In the genomic region with DNA sequence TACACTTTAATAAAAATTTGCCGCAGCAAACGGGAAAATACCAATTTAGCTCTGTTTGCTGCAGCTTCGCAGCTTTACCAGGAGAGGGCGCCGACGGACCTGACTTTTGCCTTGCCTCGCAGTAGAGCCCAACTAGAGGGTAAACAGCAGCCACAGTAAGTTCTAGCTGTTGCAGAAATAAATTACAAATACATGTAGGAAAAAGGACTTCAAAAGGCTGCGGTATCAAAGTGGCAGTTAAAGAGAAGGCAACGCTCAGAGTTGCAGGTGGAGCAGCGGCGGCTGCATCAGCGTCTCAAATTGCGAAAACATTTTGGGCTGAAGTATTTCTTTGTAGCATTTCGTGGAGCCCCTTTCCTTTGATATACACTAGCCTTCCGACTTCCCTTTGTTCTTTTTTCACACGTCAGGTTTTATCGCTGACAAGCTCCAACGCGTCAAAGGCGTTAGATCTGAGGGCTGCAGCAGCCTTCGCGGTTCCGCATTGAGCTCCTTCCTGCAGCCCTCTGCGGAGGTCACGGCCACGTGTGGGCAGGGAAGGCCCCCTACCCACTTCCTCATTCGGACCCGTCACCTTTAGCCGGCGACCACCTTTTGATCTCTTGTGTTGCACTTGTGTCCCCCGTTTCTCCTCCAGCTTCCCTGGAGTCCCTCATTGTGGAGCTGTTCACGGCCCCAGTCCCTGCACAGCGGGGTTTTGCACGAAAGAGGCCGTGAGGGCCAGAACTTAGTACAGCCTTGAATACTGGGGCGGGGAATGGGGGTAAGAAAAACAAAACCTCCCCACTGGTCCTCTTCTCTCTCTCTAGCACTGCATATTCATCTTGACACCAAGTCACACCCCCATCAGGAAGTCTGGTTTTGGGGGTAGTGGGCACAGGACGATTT, we compare ENCODE assay signal across 8 cellular contexts.
DNase-seq lines count a peak whose midpoint lies in the region; ATAC-seq and TF ChIP-seq lines count a peak whose summit lies in the region.

No MANE protein-coding gene starts in this region.

- H3K36me3 ChIP-seq in ES-I3 (ENCODE audit: insufficient read depth, low read length) (no peaks in the 10 kb centered on the region), KMS-11 (ENCODE audit: insufficient read depth) (no peaks in the 10 kb centered on the region), heart right ventricle (no peaks in the 10 kb centered on the region), prostate gland (no peaks in the 10 kb centered on the region), aorta (ENCODE audit: control insufficient read depth in 1 of 2, insufficient read depth in 2 of 2, low read length in 1 of 2) (no peaks in the 10 kb centered on the region)

- H3K27ac Mint-ChIP-seq in activated naive CD8-positive, alpha-beta T cell treated with anti-CD3 and anti-CD28 coated beads, Interleukin-2, amount 10 ng/mL, durations not matched to agents 7 days and 5 days: peak overlapping the region; percentile 96

- POLR2A ChIA-PET in activated naive CD8-positive, alpha-beta T cell treated with anti-CD3 and anti-CD28 coated beads, Interleukin-2, amount 10 ng/mL, durations not matched to agents 7 days and 5 days (lab: Charles Lee): interaction anchor here (0.9 to 1.7 kb wide), 13 partner anchors 10 to 414 kb away, joined by 3 to 18 read pairs (median 5); a partner anchor contains a TSS

- intact Hi-C loops in heart right ventricle (cut with DNase I) (loop anchor here in 9 of 10 donors (1.0 to 10.0 kb wide), 6 partner anchors 47 to 883 kb away; no protein-coding TSS in a partner anchor), prostate gland (cut with DNase I) (loop anchor here (5.0 kb wide), 1 partner anchor 48 kb away; no protein-coding TSS in a partner anchor), aorta (cut with DNase I) (loop anchor here (2.0 to 5.0 kb wide), 2 partner anchors 47 to 48 kb away; no protein-coding TSS in a partner anchor)

- no peaks in the 10 kb centered on the region for H3K36me3 Mint-ChIP-seq in activated naive CD8-positive, alpha-beta T cell treated with anti-CD3 and anti-CD28 coated beads, Interleukin-2, amount 10 ng/mL, durations not matched to agents 7 days and 5 days

- H3K4me3 ChIP-seq in KMS-11 (IDR thresholded peaks at IDR 0.05; ENCODE audit: insufficient read depth, low read depth, low read length) (no peak overlapping the region), heart right ventricle (peak overlapping the region in 9 of 10 donors; percentile 6 to 58 (median 50)), prostate gland (peak overlapping the region in 1 of 2 donors; percentile 5), aorta (ENCODE audit: low read length in 2 of 2) (peak overlapping the region; percentile 8 to 29)

- WGBS in heart right ventricle, 2 donors: 9 to 11% methylated on average over 37 of the region's 37 CpGs
- WGBS in prostate gland: 7% methylated on average over 37 of the region's 37 CpGs
- 7% methylated on average over 37 of the region's 37 CpGs for WGBS in aorta, 2 donors

- H3K27ac ChIP-seq in KMS-11 (no peak overlapping the region), heart right ventricle (peak overlapping the region in 1 of 10 donors; percentile 82), prostate gland (no peak overlapping the region), aorta (ENCODE audit: low read depth in 1 of 2, low read length in 2 of 2) (no peak overlapping the region)

- no peak overlapping the region for H3K4me2 ChIP-seq in KMS-11

- DNase-seq in activated naive CD8-positive, alpha-beta T cell treated with anti-CD3 and anti-CD28 coated beads, Interleukin-2, amount 10 ng/mL, durations not matched to agents 7 days and 5 days: peak; percentile 77
- DNase-seq in heart right ventricle: peak; percentile 32 to 38
- DNase-seq in prostate gland (ENCODE audit: low spot score): peak; percentile 20
- DNase-seq in aorta: peak; percentile 69 to 78

- TF ChIP-seq CTCF in KMS-11 (conservative IDR thresholded peaks at IDR 0.05; ENCODE audit: low read depth, low read length) (peak; percentile 66), heart right ventricle (IDR thresholded peaks at IDR 0.05) (peak; percentile 70 to 88 (median 81)), prostate gland (IDR thresholded peaks at IDR 0.05) (peak; percentile 35 to 71 (median 68))

- H3K9me3 Mint-ChIP-seq in activated naive CD8-positive, alpha-beta T cell treated with anti-CD3 and anti-CD28 coated beads, Interleukin-2, amount 10 ng/mL, durations not matched to agents 7 days and 5 days: no peaks in the 10 kb centered on the region

- peak overlapping the region; percentile 76 for H3K4me3 Mint-ChIP-seq in activated naive CD8-positive, alpha-beta T cell treated with anti-CD3 and anti-CD28 coated beads, Interleukin-2, amount 10 ng/mL, durations not matched to agents 7 days and 5 days

- H2AFZ ChIP-seq in KMS-11 (ENCODE audit: low read depth): no peak overlapping the region

- TF ChIP-seq POLR2A in prostate gland (IDR thresholded peaks at IDR 0.05): no peak

- H3K4me1 Mint-ChIP-seq in activated naive CD8-positive, alpha-beta T cell treated with anti-CD3 and anti-CD28 coated beads, Interleukin-2, amount 10 ng/mL, durations not matched to agents 7 days and 5 days: peaks cover 59% of the 10 kb centered on the region

- no peaks in the 10 kb centered on the region for H3K27me3 Mint-ChIP-seq in activated naive CD8-positive, alpha-beta T cell treated with anti-CD3 and anti-CD28 coated beads, Interleukin-2, amount 10 ng/mL, durations not matched to agents 7 days and 5 days

- ATAC-seq in GM21723 (IDR thresholded peaks at IDR 0.05; ENCODE audit: unreplicated experiment) (peak; percentile 52), SK-N-SH treated with all-trans-retinoic acid at 6 μM for 48 hours (peak; percentile 85), heart right ventricle (peak; percentile 55 to 86 (median 74)), aorta (ENCODE audit: low FRiP score) (peak; percentile 84)
- peak; percentile 83 for ATAC-seq in activated naive CD8-positive, alpha-beta T cell treated with anti-CD3 and anti-CD28 coated beads, Interleukin-2, amount 10 ng/mL, durations not matched to agents 7 days and 5 days (ENCODE audit: low read depth)

- H3K9me3 ChIP-seq in ES-I3 (ENCODE audit: control insufficient read depth, insufficient read depth, low read length) (no peaks in the 10 kb centered on the region), heart right ventricle (no peaks in the 10 kb centered on the region), prostate gland (no peaks in the 10 kb centered on the region), aorta (ENCODE audit: control insufficient read depth, low read length) (no peaks in the 10 kb centered on the region)

- peak overlapping the region; percentile 66; the same call in 1 of the 2 replicates for H3K9ac ChIP-seq in ES-I3 (ENCODE audit: low read depth, low read length)
- no peak overlapping the region for H3K9ac ChIP-seq in KMS-11

- no peaks in the 10 kb centered on the region for H4K20me1 ChIP-seq in KMS-11 (ENCODE audit: insufficient read depth)

- H3K27me3 ChIP-seq in KMS-11 (ENCODE audit: insufficient read depth, low read depth) (no peaks in the 10 kb centered on the region), heart right ventricle (peaks cover 0 to 6% (median 0%) of the 10 kb centered on the region in 7 donors), prostate gland (replicated peaks; ENCODE audit: insufficient read depth) (no peaks in the 10 kb centered on the region), aorta (ENCODE audit: control insufficient read depth in 1 of 2, insufficient read depth in 2 of 2, low read length in 1 of 2) (no peaks in the 10 kb centered on the region)

- H3K4me1 ChIP-seq in ES-I3 (ENCODE audit: insufficient read depth, low read length) (peaks cover 8% of the 10 kb centered on the region; the same call in 1 of the 2 replicates), KMS-11 (ENCODE audit: low read depth, poor library complexity, severe bottlenecking) (no peaks in the 10 kb centered on the region), heart right ventricle (peaks cover 0 to 36% (median 10%) of the 10 kb centered on the region in 9 donors), prostate gland (replicated peaks) (no peaks in the 10 kb centered on the region), aorta (ENCODE audit: control insufficient read depth in 1 of 2, insufficient read depth in 2 of 2, low read length in 2 of 2) (no peaks in the 10 kb centered on the region)

- H3K79me2 ChIP-seq in KMS-11 (ENCODE audit: insufficient read depth, low read depth): no peaks in the 10 kb centered on the region

TF ChIP-seq in SK-N-SH treated with all-trans-retinoic acid at 6 μM for 48 hours, 23 proteins besides CTCF, POLR2A, EP300 and RAD21 (continues in another document):
- no peak for TF ChIP-seq ZC3H10 (CRISPR knock-in tag; IDR thresholded peaks at IDR 0.05)
- no peak for TF ChIP-seq TOX (CRISPR knock-in tag; IDR thresholded peaks at IDR 0.05; ENCODE audit: borderline replicate concordance)
- TF ChIP-seq, protein P1, sequence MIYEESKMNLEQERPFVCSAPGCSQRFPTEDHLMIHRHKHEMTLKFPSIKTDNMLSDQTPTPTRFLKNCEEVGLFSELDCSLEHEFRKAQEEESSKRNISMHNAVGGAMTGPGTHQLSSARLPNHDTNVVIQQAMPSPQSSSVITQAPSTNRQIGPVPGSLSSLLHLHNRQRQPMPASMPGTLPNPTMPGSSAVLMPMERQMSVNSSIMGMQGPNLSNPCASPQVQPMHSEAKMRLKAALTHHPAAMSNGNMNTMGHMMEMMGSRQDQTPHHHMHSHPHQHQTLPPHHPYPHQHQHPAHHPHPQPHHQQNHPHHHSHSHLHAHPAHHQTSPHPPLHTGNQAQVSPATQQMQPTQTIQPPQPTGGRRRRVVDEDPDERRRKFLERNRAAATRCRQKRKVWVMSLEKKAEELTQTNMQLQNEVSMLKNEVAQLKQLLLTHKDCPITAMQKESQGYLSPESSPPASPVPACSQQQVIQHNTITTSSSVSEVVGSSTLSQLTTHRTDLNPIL (CRISPR knock-in tag; IDR thresholded peaks at IDR 0.05; ENCODE audit: low read depth): no peak
- no peak for TF ChIP-seq CSDC2 (CRISPR knock-in tag; IDR thresholded peaks at IDR 0.05)
- TF ChIP-seq ZFP3 (CRISPR knock-in tag; IDR thresholded peaks at IDR 0.05): no peak
- no peak for TF ChIP-seq SNAI2 (CRISPR knock-in tag; IDR thresholded peaks at IDR 0.05)
- TF ChIP-seq BACH2 (CRISPR knock-in tag; IDR thresholded peaks at IDR 0.05; ENCODE audit: borderline replicate concordance): no peak

Comparison
In these comparisons a context has a peak if more than half of its experiments do, and no peak if none do; other contexts are left out.
1. DNase-seq: peak in every context shown above with its lines; median percentile 77 in activated naive CD8-positive, alpha-beta T cell treated with anti-CD3 and anti-CD28 coated beads, Interleukin-2, amount 10 ng/mL, durations not matched to agents 7 days and 5 days; 74 in aorta; 35 in heart right ventricle; 20 in prostate gland.